8 cellular contexts compared by ENCODE assay signal in genomic region chr2:38128653-38129052, GRCh38. TPM values are rescaled to one million over a fixed set of nuclear protein-coding genes. Genes with fewer than 3 reads are reported as not detected.
DNase-seq lines count a peak whose midpoint lies in the region; ATAC-seq and TF ChIP-seq lines count a peak whose summit lies in the region.

No MANE protein-coding gene starts in this region.

- no peak overlapping the region for H3K4me3 ChIP-seq in OCI-LY7 (ENCODE audit: low read depth, low read length, poor library complexity, severe bottlenecking)
- no peak overlapping the region for H3K4me3 ChIP-seq in uterus
- no peak overlapping the region for H3K4me3 ChIP-seq in GM23338
- H3K4me3 ChIP-seq in PC-9: no peak overlapping the region

- H3K36me3 Mint-ChIP-seq in GM23338 (ENCODE audit: low read depth): peaks cover 34% of the 10 kb centered on the region

- H3K27me3 ChIP-seq in uterus: no peaks in the 10 kb centered on the region
- H3K27me3 ChIP-seq in GM23338 (ENCODE audit: insufficient read depth): no peaks in the 10 kb centered on the region
- H3K27me3 ChIP-seq in PC-9 (ENCODE audit: insufficient read depth, low read depth): no peaks in the 10 kb centered on the region

- no peak overlapping the region for H3K27ac ChIP-seq in OCI-LY7 (ENCODE audit: low read depth, low read length, poor library complexity, severe bottlenecking)
- H3K27ac ChIP-seq in uterus: peak overlapping the region; percentile 28 to 44
- H3K27ac ChIP-seq in GM23338 (ENCODE audit: low read depth): no peak overlapping the region
- no peak overlapping the region for H3K27ac ChIP-seq in PC-9

- CTCF ChIA-PET in OCI-LY7 (lab: Charles Lee; ENCODE audit: unreplicated experiment) (no interaction called here), PC-9 (lab: Charles Lee) (no interaction called here)

- H3K79me2 ChIP-seq in OCI-LY7 (ENCODE audit: insufficient read depth, low read depth, low read length) (no peaks in the 10 kb centered on the region), GM23338 (replicated peaks; ENCODE audit: insufficient read depth) (no peaks in the 10 kb centered on the region), PC-9 (ENCODE audit: low read depth) (no peaks in the 10 kb centered on the region)

- H2AFZ ChIP-seq in OCI-LY7 (ENCODE audit: low read length) (no peak overlapping the region), GM23338 (no peak overlapping the region), PC-9 (no peak overlapping the region)

- H4K20me1 ChIP-seq in OCI-LY7 (ENCODE audit: insufficient read depth, low read length) (no peaks in the 10 kb centered on the region), GM23338 (replicated peaks; ENCODE audit: insufficient read depth) (no peaks in the 10 kb centered on the region), PC-9 (ENCODE audit: insufficient read depth) (no peaks in the 10 kb centered on the region)

- BruUV-seq in OCI-LY7 (replicated peaks; lab: Mats Ljungman, UMichigan) (no TSS peak), PC-9 (replicated peaks; lab: Mats Ljungman, UMichigan) (no TSS peak)

- H3K9me3 ChIP-seq in OCI-LY7 (ENCODE audit: low read length) (peaks cover 5% of the 10 kb centered on the region; the same call in 1 of the 2 replicates), uterus (no peaks in the 10 kb centered on the region), PC-9 (ENCODE audit: insufficient read depth, low read depth) (peaks cover 14% of the 10 kb centered on the region)

- H3F3A ChIP-seq in GM23338 (replicated peaks; ENCODE audit: low read depth): no peaks in the 10 kb centered on the region
- no peaks in the 10 kb centered on the region for H3F3A ChIP-seq in PC-9 (ENCODE audit: insufficient read depth, low read depth)

- ATAC-seq in Right ventricle myocardium inferior (peak; percentile 90), GM23338 (no peak)

- H3K36me3 ChIP-seq in OCI-LY7 (ENCODE audit: insufficient read depth, low read length) (no peaks in the 10 kb centered on the region), uterus (no peaks in the 10 kb centered on the region), GM23338 (ENCODE audit: insufficient read depth) (no peaks in the 10 kb centered on the region; the same call in 1 of the 2 replicates), PC-9 (ENCODE audit: low read depth) (no peaks in the 10 kb centered on the region)

- no peak overlapping the region for H3K27ac Mint-ChIP-seq in GM23338

- H3K4me2 ChIP-seq in OCI-LY7 (ENCODE audit: low read length) (no peak overlapping the region), GM23338 (no peak overlapping the region), PC-9 (no peak overlapping the region)

- peak; percentile 66 for DNase-seq in Right ventricle myocardium inferior (ENCODE audit: missing footprints)
- DNase-seq in cardiac septum (ENCODE audit: low spot score): no peak
- peak; percentile 23 for DNase-seq in OCI-LY7 (ENCODE audit: low spot score)
- peak; percentile 35 for DNase-seq in iris pigment epithelial cell (ENCODE audit: low read depth)
- DNase-seq in uterus: peak in 1 of 2 donors; percentile 52
- DNase-seq in GM23338 (ENCODE audit: low spot score): no peak
- no peak for DNase-seq in PC-9
- no peak for DNase-seq in activated effector memory CD4-positive, alpha-beta T cell treated with Interleukin-2 at 50 U/mL for 16 hours

- peaks cover 40% of the 10 kb centered on the region for H3K9me3 Mint-ChIP-seq in GM23338

- TF ChIP-seq POLR2A in uterus (IDR thresholded peaks at IDR 0.05): no peak

- no peak for TF ChIP-seq CTCF in OCI-LY7 (conservative IDR thresholded peaks at IDR 0.05; ENCODE audit: low read length)
- TF ChIP-seq CTCF in uterus (IDR thresholded peaks at IDR 0.05): no peak
- TF ChIP-seq CTCF in GM23338 (conservative IDR thresholded peaks at IDR 0.05; ENCODE audit: low read depth in 2 of 2): no peak
- TF ChIP-seq CTCF in PC-9 (conservative IDR thresholded peaks at IDR 0.05): no peak

- peaks cover 5% of the 10 kb centered on the region for H3K4me1 ChIP-seq in OCI-LY7 (ENCODE audit: insufficient read depth, low read length, poor library complexity, severe bottlenecking)
- no peaks in the 10 kb centered on the region for H3K4me1 ChIP-seq in uterus
- no peaks in the 10 kb centered on the region for H3K4me1 ChIP-seq in GM23338 (ENCODE audit: insufficient read depth)
- no peaks in the 10 kb centered on the region for H3K4me1 ChIP-seq in PC-9 (replicated peaks; ENCODE audit: insufficient read depth)

- intact Hi-C loops in Right ventricle myocardium inferior (cut with DNase I): no loop called here
- intact Hi-C loops in cardiac septum (cut with DNase I): no loop called here
- intact Hi-C loops in OCI-LY7 (cut with micrococcal nuclease; ENCODE audit: unreplicated experiment): no loop called here
- intact Hi-C loops in uterus (cut with DNase I; ENCODE audit: low total_unique reads): no loop called here
- intact Hi-C loops in PC-9 (cut with micrococcal nuclease; ENCODE audit: unreplicated experiment): no loop called here

- H3K9me2 ChIP-seq in OCI-LY7 (ENCODE audit: insufficient read depth, low read length): no peaks in the 10 kb centered on the region
- no peaks in the 10 kb centered on the region; the same call in 1 of the 2 replicates for H3K9me2 ChIP-seq in GM23338 (ENCODE audit: insufficient read depth)
- H3K9me2 ChIP-seq in PC-9 (ENCODE audit: insufficient read depth): 0 out of 2 replicates have a peak, but pooled peaks cover 4% of the 10 kb centered on the region

- H3K4me1 Mint-ChIP-seq in GM23338: no peaks in the 10 kb centered on the region

- POLR2A ChIA-PET in OCI-LY7 (lab: Charles Lee) (interaction anchor here (0.5 kb wide), 1 partner anchor 13 kb away, joined by 3 read pairs; no protein-coding TSS in a partner anchor), PC-9 (lab: Charles Lee; ENCODE audit: unreplicated experiment) (no interaction called here)

- H3K27me3 Mint-ChIP-seq in GM23338 (ENCODE audit: insufficient read depth, low read depth, poor library complexity): peaks cover 8% of the 10 kb centered on the region

- H3K4me3 Mint-ChIP-seq in GM23338: no peak overlapping the region

TF ChIP-seq in GM23338, 12 proteins besides CTCF, POLR2A, EP300 and RAD21:
- TF ChIP-seq ZNF114 (CRISPR knock-in tag; IDR thresholded peaks at IDR 0.05) (no peak), EZH2phosphoT487 (IDR thresholded peaks at IDR 0.05; ENCODE audit: unreplicated experiment) (no peak), POLR2AphosphoS5 (IDR thresholded peaks at IDR 0.05; ENCODE audit: low read depth) (no peak), NANOG (IDR thresholded peaks at IDR 0.05; ENCODE audit: borderline replicate concordance) (no peak), STAT1 (IDR thresholded peaks at IDR 0.05; ENCODE audit: unreplicated experiment) (no peak)
- TF ChIP-seq, protein P1, sequence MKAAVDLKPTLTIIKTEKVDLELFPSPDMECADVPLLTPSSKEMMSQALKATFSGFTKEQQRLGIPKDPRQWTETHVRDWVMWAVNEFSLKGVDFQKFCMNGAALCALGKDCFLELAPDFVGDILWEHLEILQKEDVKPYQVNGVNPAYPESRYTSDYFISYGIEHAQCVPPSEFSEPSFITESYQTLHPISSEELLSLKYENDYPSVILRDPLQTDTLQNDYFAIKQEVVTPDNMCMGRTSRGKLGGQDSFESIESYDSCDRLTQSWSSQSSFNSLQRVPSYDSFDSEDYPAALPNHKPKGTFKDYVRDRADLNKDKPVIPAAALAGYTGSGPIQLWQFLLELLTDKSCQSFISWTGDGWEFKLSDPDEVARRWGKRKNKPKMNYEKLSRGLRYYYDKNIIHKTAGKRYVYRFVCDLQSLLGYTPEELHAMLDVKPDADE (IDR thresholded peaks at IDR 0.05): no peak

RNA-seq across cellular contexts. Expression of gene CYP1B1, which starts 52.7 kb away (rescaled TPM):
- 19.6 TPM for total RNA-seq in Right ventricle myocardium inferior
- 92.7 TPM for total RNA-seq in cardiac septum
- 0.44 TPM in 1 of 2 replicates, not detected in the other for total RNA-seq in OCI-LY7 (2014; rRNA removed; shearing (Covaris generic))
- not detected in 2 replicates for total RNA-seq in OCI-LY7 (2022)
- total RNA-seq in uterus: 100 to 1,000 TPM in 1 of 4 donors, 10 to 100 TPM in 3; 42.8 to 118 (median 54.5) TPM
- total RNA-seq in GM23338 (2014; rRNA removed; shearing (Covaris generic)): 2.6 and 6.2 TPM in 2 replicates
- polyA plus RNA-seq in GM23338 (2016; fragmentation: Nextera tagmentation; extraction: Ambion mirVana): 2.4 and 3.3 TPM in 2 replicates
- total RNA-seq in PC-9 (2021): 36.3 and 39.4 TPM in 2 replicates

Comparison
In these comparisons a context has a peak if more than half of its experiments do, and no peak if none do; other contexts are left out.
1. DNase-seq: peak in Right ventricle myocardium inferior (single experiment), OCI-LY7 (single experiment) and iris pigment epithelial cell (single experiment); none in cardiac septum (single experiment), GM23338 (single experiment), PC-9 (0 of 2) and activated effector memory CD4-positive, alpha-beta T cell treated with Interleukin-2 at 50 U/mL for 16 hours (single experiment).
2. H3K27ac ChIP-seq: peak in uterus (2 of 2); none in OCI-LY7 (single experiment), GM23338 (single experiment) and PC-9 (single experiment).